1 cellular context compared by ENCODE assay signal in genomic region chr10:35126530-35127288, GRCh38.
TF ChIP-seq lines count a peak whose summit lies in the region.

TSS of gene CREM (plus strand) at chr10:35126846. CDS start at chr10:35137836, 10,990 bp downstream.

TF ChIP-seq in HepG2, 621 proteins besides CTCF, POLR2A, EP300 and RAD21 (continued from another document and continues in another):
- no peak; the same call in 1 of the 2 replicates for TF ChIP-seq ZNF142 (CRISPR knock-in tag; IDR thresholded peaks at IDR 0.05)
- no peak; the same call in 1 of the 2 replicates for TF ChIP-seq ZNF235 (CRISPR knock-in tag; IDR thresholded peaks at IDR 0.05; ENCODE audit: borderline replicate concordance)
- TF ChIP-seq ZNF407 (CRISPR knock-in tag; IDR thresholded peaks at IDR 0.05; ENCODE audit: not compliant biosample characterization): no peak
- TF ChIP-seq CREBL2 (CRISPR knock-in tag; IDR thresholded peaks at IDR 0.05; ENCODE audit: borderline replicate concordance): 0 out of 2 replicates have a peak, but pooled peaks have one; percentile 46
- no peak for TF ChIP-seq CHCHD3 (CRISPR knock-in tag; IDR thresholded peaks at IDR 0.05)
- peak; percentile 56 for TF ChIP-seq ELF3 (CRISPR knock-in tag; IDR thresholded peaks at IDR 0.05)
- no peak for TF ChIP-seq MIER2 (CRISPR knock-in tag; IDR thresholded peaks at IDR 0.05)
- no peak; the same call in 1 of the 2 replicates for TF ChIP-seq ETV6 (CRISPR knock-in tag; conservative IDR thresholded peaks at IDR 0.05)
- no peak for TF ChIP-seq SP140L (CRISPR knock-in tag; IDR thresholded peaks at IDR 0.05; ENCODE audit: borderline replicate concordance)
- peak; percentile 88; the same call in 1 of the 2 replicates for TF ChIP-seq UBTF (CRISPR knock-in tag; IDR thresholded peaks at IDR 0.05)
- TF ChIP-seq DDIT3 (CRISPR knock-in tag; IDR thresholded peaks at IDR 0.05): no peak
- TF ChIP-seq MTF1 (CRISPR knock-in tag; IDR thresholded peaks at IDR 0.05): no peak
- TF ChIP-seq ZNF354B (CRISPR knock-in tag; IDR thresholded peaks at IDR 0.05): no peak
- TF ChIP-seq ZNF7 (CRISPR knock-in tag; IDR thresholded peaks at IDR 0.05): no peak
- TF ChIP-seq KDM3A (CRISPR knock-in tag; IDR thresholded peaks at IDR 0.05; ENCODE audit: low read depth): peak; percentile 74; the same call in 1 of the 2 replicates
- no peak; the same call in 1 of the 2 replicates for TF ChIP-seq ZNF552 (CRISPR knock-in tag; IDR thresholded peaks at IDR 0.05; ENCODE audit: borderline replicate concordance)
- TF ChIP-seq ZNF282 (IDR thresholded peaks at IDR 0.05; ENCODE audit: partially characterized antibody): no peak
- TF ChIP-seq ISL2 (CRISPR knock-in tag; IDR thresholded peaks at IDR 0.05): no peak
- TF ChIP-seq SMAD3 (CRISPR knock-in tag; IDR thresholded peaks at IDR 0.05): no peak
- TF ChIP-seq NR3C1 (CRISPR knock-in tag; IDR thresholded peaks at IDR 0.05): no peak
- no peak for TF ChIP-seq ZSCAN20 (CRISPR knock-in tag; IDR thresholded peaks at IDR 0.05; ENCODE audit: borderline replicate concordance)
- peak; percentile 40; the same call in 1 of the 2 replicates for TF ChIP-seq HMG20A (CRISPR knock-in tag; IDR thresholded peaks at IDR 0.05; ENCODE audit: borderline replicate concordance)
- 0 out of 2 replicates have a peak, but pooled peaks have one; percentile 19 for TF ChIP-seq ZNF329 (CRISPR knock-in tag; IDR thresholded peaks at IDR 0.05; ENCODE audit: low read depth)
- TF ChIP-seq ATAD3A (CRISPR knock-in tag; IDR thresholded peaks at IDR 0.05): no peak
- TF ChIP-seq NCOR1 (IDR thresholded peaks at IDR 0.05; ENCODE audit: borderline replicate concordance, low read length): no peak
- peak; percentile 39; the same call in 1 of the 2 replicates for TF ChIP-seq NKX3-1 (CRISPR knock-in tag; IDR thresholded peaks at IDR 0.05)
- no peak for TF ChIP-seq MBNL3 (CRISPR knock-in tag; conservative IDR thresholded peaks at IDR 0.05)
- no peak for TF ChIP-seq NR2F1 (CRISPR knock-in tag; IDR thresholded peaks at IDR 0.05)
- TF ChIP-seq TEF (CRISPR knock-in tag; IDR thresholded peaks at IDR 0.05): no peak
- TF ChIP-seq ZFP90 (CRISPR knock-in tag; IDR thresholded peaks at IDR 0.05; ENCODE audit: borderline replicate concordance): no peak
- TF ChIP-seq TCF7L2 (IDR thresholded peaks at IDR 0.05; ENCODE audit: low read depth, low read length): no peak
- TF ChIP-seq ZNF678 (CRISPR knock-in tag; IDR thresholded peaks at IDR 0.05): no peak
- no peak; the same call in 1 of the 2 replicates for TF ChIP-seq HMGXB3 (CRISPR knock-in tag; IDR thresholded peaks at IDR 0.05; ENCODE audit: borderline replicate concordance)
- no peak for TF ChIP-seq JUNB (CRISPR knock-in tag; IDR thresholded peaks at IDR 0.05; ENCODE audit: borderline replicate concordance)
- peak; percentile 83; the same call in 1 of the 2 replicates for TF ChIP-seq GTF3A (CRISPR knock-in tag; conservative IDR thresholded peaks at IDR 0.05)
- peak; percentile 56; the same call in 1 of the 2 replicates for TF ChIP-seq ZNF782 (CRISPR knock-in tag; IDR thresholded peaks at IDR 0.05; ENCODE audit: borderline replicate concordance)
- no peak for TF ChIP-seq PLSCR1 (CRISPR knock-in tag; IDR thresholded peaks at IDR 0.05; ENCODE audit: borderline replicate concordance)
